29 cellular contexts compared by ENCODE assay signal in the genomic region with DNA sequence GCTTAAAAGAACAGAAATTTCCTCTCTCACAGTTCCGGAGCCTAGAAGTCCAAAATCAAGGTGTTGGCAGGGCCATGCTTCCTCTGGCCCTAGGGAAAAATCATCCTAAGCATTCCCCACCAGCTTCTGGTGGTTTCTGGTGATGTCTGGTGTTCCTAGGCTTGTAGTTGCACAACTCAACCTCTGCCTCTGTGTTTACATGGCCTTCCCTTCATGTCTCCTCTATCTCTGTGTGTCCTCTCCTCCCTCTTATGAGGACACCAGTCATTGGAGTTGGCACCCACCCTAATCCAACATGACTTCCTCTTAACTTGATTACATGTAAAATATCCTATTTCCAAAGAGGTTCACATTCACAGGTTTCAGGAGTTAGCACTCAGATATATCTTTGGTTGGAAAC.
"Had no signal": no experiment of that assay in that cellular context is flagged by ENCODE, and none has a peak within 500 bp of the region (broad histone marks: within the 10 kb centered on the region; RNA-seq: fewer than 3 reads in every experiment).

No MANE protein-coding gene starts in this region.

- H3K4me2 ChIP-seq: SK-N-SH had no signal

- H3K4me1 ChIP-seq: SJCRH30 had no signal

- ATAC-seq: activated CD8-positive, alpha-beta memory T cell treated with anti-CD3 and anti-CD28 coated beads, Interleukin-2, amount 10 ng/mL, durations not matched to agents 7 days and 5 days; activated naive CD4-positive, alpha-beta T cell treated with anti-CD3 and anti-CD28 coated beads, Interleukin-2, amount 50 U/mL, for 72 hours; activated T-cell treated with anti-CD3 and anti-CD28 coated beads, Interleukin-2, amount 50 U/mL, for 4 hours; WTC11 had no signal

- H3K9me3 ChIP-seq: Peyer's patch, SJCRH30, SK-N-SH had no signal

- H3K4me3 ChIP-seq: Peyer's patch, SJCRH30 had no signal

- H3K4me3 Mint-ChIP-seq: activated CD8-positive, alpha-beta memory T cell treated with anti-CD3 and anti-CD28 coated beads, Interleukin-2, amount 10 ng/mL, durations not matched to agents 7 days and 5 days; activated T-cell treated with anti-CD3 and anti-CD28 coated beads, Interleukin-2, amount 50 U/mL, for 4 hours; WTC11 had no signal

- H3K27me3 ChIP-seq: brain microvascular endothelial cell, Peyer's patch, SJCRH30 had no signal

- DNase-seq: activated CD4-positive, alpha-beta T cell treated with anti-CD3 and anti-CD28 coated beads for 48 hours; activated CD4-positive, alpha-beta T cell treated with anti-CD3 and anti-CD28 coated beads, Interleukin-2, amount 50 U/mL, for 4 hours; activated CD4-positive, CD25-positive, alpha-beta regulatory T cell treated with anti-CD3 and anti-CD28 coated beads, Interleukin-2, amount 50 U/mL, for 72 hours; activated CD8-positive, alpha-beta memory T cell treated with anti-CD3 and anti-CD28 coated beads, Interleukin-2, amount 10 ng/mL, durations not matched to agents 7 days and 5 days; activated effector memory CD4-positive, alpha-beta T cell treated with anti-CD3 and anti-CD28 coated beads, Interleukin-2, amount 50 U/mL, for 16 hours; activated naive CD4-positive, alpha-beta T cell treated with Interleukin-2 at 50 U/mL for 16 hours; activated T-cell treated with anti-CD3 and anti-CD28 coated beads, Interleukin-2, amount 50 U/mL, for 4 hours; amygdala; brain microvascular endothelial cell; cerebellar nuclear complex; KG1; MV-4-11; NCI-H1105; NCI-H1436; NCI-H1694 treated with DMSO at 0.1 percent for 48 hours; NCI-H2081 treated with DMSO at 0.1 percent for 48 hours; NCI-H2227 treated with DMSO at 0.1 percent for 48 hours; NCI-H526; NCI-H774; NK-92 treated with Interleukin-12 subunit alpha and Interleukin-12 subunit beta, amount 100 ng/mL, for 24 hours; Peyer's patch; Right ventricle myocardium superior; SJCRH30; SK-N-SH had no signal

- FAIRE-seq: astrocyte, colon had no signal

- H3K27ac Mint-ChIP-seq: activated CD8-positive, alpha-beta memory T cell treated with anti-CD3 and anti-CD28 coated beads, Interleukin-2, amount 10 ng/mL, durations not matched to agents 7 days and 5 days; activated naive CD4-positive, alpha-beta T cell treated with anti-CD3 and anti-CD28 coated beads, Interleukin-2, amount 50 U/mL, for 72 hours; WTC11 had no signal

- H3K36me3 Mint-ChIP-seq: WTC11 had no signal

- H3K9ac ChIP-seq: SK-N-SH had no signal

- H3K27me3 Mint-ChIP-seq: activated CD8-positive, alpha-beta memory T cell treated with anti-CD3 and anti-CD28 coated beads, Interleukin-2, amount 10 ng/mL, durations not matched to agents 7 days and 5 days had no signal

- H3K27ac ChIP-seq: brain microvascular endothelial cell, Peyer's patch, RWPE1, SJCRH30 had no signal

- H3K36me3 ChIP-seq: brain microvascular endothelial cell, Peyer's patch, SJCRH30 had no signal
